In the genomic region with DNA sequence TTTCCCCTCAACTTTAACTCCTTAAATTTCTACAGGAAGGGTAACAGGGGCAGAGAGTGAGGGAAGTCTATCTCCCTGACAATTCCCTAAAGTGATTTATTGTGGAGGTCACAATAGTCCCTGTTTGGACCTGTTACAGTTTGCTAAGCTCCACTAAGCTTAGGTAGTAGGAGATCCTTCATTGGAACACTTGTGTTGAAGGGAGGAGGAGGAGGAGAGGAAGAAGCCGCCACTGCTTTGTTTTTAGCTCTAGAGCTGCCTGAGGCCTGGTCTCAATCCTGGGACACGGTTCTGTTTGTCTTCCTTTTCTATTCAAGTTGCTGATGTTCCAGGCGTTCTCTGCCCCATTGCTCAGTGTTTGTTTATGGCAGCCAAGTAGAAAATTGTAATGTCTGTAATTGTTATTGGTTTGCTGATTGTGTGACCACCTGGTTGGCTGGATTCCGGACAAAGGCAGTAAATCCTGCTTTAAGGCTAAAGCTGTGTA, we compare ENCODE assay signal across 10 cellular contexts. TPM values are rescaled to one million over a fixed set of nuclear protein-coding genes. Genes with fewer than 3 reads are reported as not detected.
A peak's percentile ranks its signal among the peaks of the same experiment; 100 is the strongest.
DNase-seq lines count a peak whose midpoint lies in the region; ATAC-seq and TF ChIP-seq lines count a peak whose summit lies in the region.
"Had no signal": no experiment of that assay in that cellular context is flagged by ENCODE, and none has a peak within 500 bp of the region (broad histone marks: within the 10 kb centered on the region; RNA-seq: fewer than 3 reads in every experiment).

No MANE protein-coding gene starts in this region.

- H3K27ac ChIP-seq in SJSA1 = peak overlapping the region; percentile 18; the same call in 1 of the 2 replicates

- peaks cover 19% of the 10 kb centered on the region for H3K27me3 Mint-ChIP-seq in nephron (ENCODE audit: low read depth)
- H3K27me3 Mint-ChIP-seq: activated naive CD8-positive, alpha-beta T cell; CD4-positive, alpha-beta T cell had no signal

- no peak overlapping the region for H3K4me3 ChIP-seq in SJSA1

- DNase-seq in DMS79 (lab: John Stamatoyannopoulos, UW) (peak; percentile 93), NCI-H1930 (lab: John Stamatoyannopoulos, UW) (peak; percentile 72 to 82), SJSA1 (ENCODE audit: low read depth in 1 of 2, low spot score in 2 of 2) (peak in 1 of 2 experiments; percentile 33), dedifferentiated amniotic fluid mesenchymal stem cell (ENCODE audit: extremely low spot score) (no peak), islet precursor cell (no peak)
- no peak for DNase-seq in activated naive CD4-positive, alpha-beta T cell treated with anti-CD3 and anti-CD28 coated beads, Interleukin-2, amount 50 U/mL, for 72 hours (ENCODE audit: low spot score in 2 of 2)
- DNase-seq: CD4-positive, alpha-beta T cell had no signal

- H3K36me3 ChIP-seq in SJSA1 = no peaks in the 10 kb centered on the region

- no peak for ATAC-seq in HG02970 (IDR thresholded peaks at IDR 0.05; ENCODE audit: low FRiP score, unreplicated experiment)
- no peak for ATAC-seq in activated naive CD4-positive, alpha-beta T cell treated with anti-CD3 and anti-CD28 coated beads, Interleukin-2, amount 50 U/mL, for 72 hours

- no peaks in the 10 kb centered on the region for H3K27me3 ChIP-seq in SJSA1 (replicated peaks)

- peak overlapping the region; percentile 67 to 88 (median 83) for H3K27ac Mint-ChIP-seq in nephron
- H3K27ac Mint-ChIP-seq in activated naive CD4-positive, alpha-beta T cell treated with anti-CD3 and anti-CD28 coated beads, Interleukin-2, amount 50 U/mL, for 72 hours = no peak overlapping the region
- H3K27ac Mint-ChIP-seq: activated naive CD8-positive, alpha-beta T cell; CD4-positive, alpha-beta T cell had no signal

- H3K4me3 Mint-ChIP-seq in nephron = no peak overlapping the region
- H3K4me3 Mint-ChIP-seq: activated naive CD8-positive, alpha-beta T cell; CD4-positive, alpha-beta T cell had no signal

- H3K4me1 Mint-ChIP-seq in nephron = peaks cover 36% of the 10 kb centered on the region

- H3K36me3 Mint-ChIP-seq in nephron (ENCODE audit: low read depth) = no peaks in the 10 kb centered on the region
- H3K36me3 Mint-ChIP-seq in activated naive CD4-positive, alpha-beta T cell treated with anti-CD3 and anti-CD28 coated beads, Interleukin-2, amount 50 U/mL, for 72 hours = no peaks in the 10 kb centered on the region
- H3K36me3 Mint-ChIP-seq: activated naive CD8-positive, alpha-beta T cell had no signal

- H3K4me1 ChIP-seq in SJSA1 (replicated peaks) = peaks cover 9% of the 10 kb centered on the region; the same call in 1 of the 2 replicates

- peaks cover 3% of the 10 kb centered on the region for H3K9me3 Mint-ChIP-seq in nephron
- H3K9me3 Mint-ChIP-seq in activated naive CD4-positive, alpha-beta T cell treated with anti-CD3 and anti-CD28 coated beads, Interleukin-2, amount 50 U/mL, for 72 hours = no peaks in the 10 kb centered on the region
- H3K9me3 Mint-ChIP-seq: CD4-positive, alpha-beta T cell had no signal

- no peak for TF ChIP-seq CTCF in nephron (IDR thresholded peaks at IDR 0.05; ENCODE audit: unreplicated experiment in 3 of 3)

- no peaks in the 10 kb centered on the region for H3K9me3 ChIP-seq in SJSA1 (replicated peaks)

RNA-seq across cellular contexts. Expression of a gene that starts 48.4 kb away (rescaled TPM):
- total RNA-seq in SJSA1 (2014; rRNA removed; shearing (Covaris generic)) = 39.2 and 44.1 TPM in 2 replicates
- total RNA-seq in activated naive CD4-positive, alpha-beta T cell treated with anti-CD3 and anti-CD28 coated beads, Interleukin-2, amount 50 U/mL, for 72 hours = 1 to 10 TPM in 1 of 2 donors, not detected in 1; 2.5 TPM

Comparison
In these comparisons a context has a peak if more than half of its experiments do, and no peak if none do; other contexts are left out.
1. DNase-seq: peak in DMS79 (single experiment) and NCI-H1930 (2 of 2); none in dedifferentiated amniotic fluid mesenchymal stem cell (single experiment), activated naive CD4-positive, alpha-beta T cell treated with anti-CD3 and anti-CD28 coated beads, Interleukin-2, amount 50 U/mL, for 72 hours (0 of 2) and islet precursor cell (single experiment).
2. H3K27ac Mint-ChIP-seq: peak in nephron (3 of 3); none in activated naive CD4-positive, alpha-beta T cell treated with anti-CD3 and anti-CD28 coated beads, Interleukin-2, amount 50 U/mL, for 72 hours (0 of 2).
3. RNA of a gene that starts 48.4 kb away (total RNA-seq): 39.2 to 44.1 TPM in SJSA1; 2.5 TPM in activated naive CD4-positive, alpha-beta T cell treated with anti-CD3 and anti-CD28 coated beads, Interleukin-2, amount 50 U/mL, for 72 hours; every median in the first group is over 10 times any median in the second.